In genomic region chr1:226355016-226355415, GRCh38 we compare ENCODE assay signal across 20 cellular contexts. TPM values are rescaled to one million over a fixed set of nuclear protein-coding genes. Genes with fewer than 3 reads are reported as not detected.
DNase-seq lines count a peak whose midpoint lies in the region; ATAC-seq and TF ChIP-seq lines count a peak whose summit lies in the region.
"Had no signal": no experiment of that assay in that cellular context is flagged by ENCODE, and none has a peak within 500 bp of the region (broad histone marks: within the 10 kb centered on the region; RNA-seq: fewer than 3 reads in every experiment).

No MANE protein-coding gene starts in this region.

- H3K27me3 Mint-ChIP-seq in WTC11 (ENCODE audit: low read depth) (no peaks in the 10 kb centered on the region), memory B cell (no peaks in the 10 kb centered on the region), type B pancreatic cell (no peaks in the 10 kb centered on the region)
- H3K27me3 Mint-ChIP-seq: CD4-positive, alpha-beta memory T cell had no signal

- intact Hi-C loops in left ventricle myocardium inferior (cut with micrococcal nuclease) (no loop called here), left ventricle myocardium superior (cut with micrococcal nuclease) (no loop called here)

- no peak overlapping the region for H3K4me3 Mint-ChIP-seq in WTC11
- no peak overlapping the region for H3K4me3 Mint-ChIP-seq in memory B cell
- H3K4me3 Mint-ChIP-seq in type B pancreatic cell, result no peak overlapping the region
- H3K4me3 Mint-ChIP-seq: CD4-positive, alpha-beta memory T cell had no signal

- H3K27ac Mint-ChIP-seq in WTC11 (peak overlapping the region; percentile 57; the same call in 1 of the 2 replicates), memory B cell (peak overlapping the region; percentile 87), type B pancreatic cell (no peak overlapping the region)

- H3K4me1 Mint-ChIP-seq in WTC11 (peaks cover 12% of the 10 kb centered on the region), memory B cell (peaks cover 33% of the 10 kb centered on the region), type B pancreatic cell (ENCODE audit: unreplicated experiment) (peaks cover 14% of the 10 kb centered on the region)
- H3K4me1 Mint-ChIP-seq: CD4-positive, alpha-beta memory T cell had no signal

- POLR2A ChIA-PET in WTC11 (lab: Charles Lee), result no interaction called here

- no peaks in the 10 kb centered on the region for H3K27me3 ChIP-seq in left ventricle myocardium inferior (ENCODE audit: low read depth)
- H3K27me3 ChIP-seq: BE2C had no signal

- peaks cover 53% of the 10 kb centered on the region for H3K4me1 ChIP-seq in left ventricle myocardium inferior

- peaks cover 24% of the 10 kb centered on the region for H3K36me3 Mint-ChIP-seq in WTC11
- H3K36me3 Mint-ChIP-seq in memory B cell, result peaks cover 10% of the 10 kb centered on the region
- peaks cover 11% of the 10 kb centered on the region for H3K36me3 Mint-ChIP-seq in type B pancreatic cell

- no peaks in the 10 kb centered on the region for H3K9me3 ChIP-seq in left ventricle myocardium inferior (replicated peaks)
- H3K9me3 ChIP-seq: BE2C had no signal

- TF ChIP-seq CTCF in left ventricle myocardium inferior (IDR thresholded peaks at IDR 0.05; ENCODE audit: borderline replicate concordance), result no peak
- no peak for TF ChIP-seq CTCF in WTC11 (IDR thresholded peaks at IDR 0.05)
- TF ChIP-seq CTCF in type B pancreatic cell (conservative IDR thresholded peaks at IDR 0.05), result no peak

- peak overlapping the region; percentile 80 for H3K27ac ChIP-seq in left ventricle myocardium inferior (replicated peaks)
- H3K27ac ChIP-seq: SK-N-MC had no signal

- no peak overlapping the region for H3K4me3 ChIP-seq in left ventricle myocardium inferior
- H3K4me3 ChIP-seq: GM12878, K562, SK-N-MC had no signal

- no peak for ATAC-seq in left ventricle myocardium superior
- no peak for ATAC-seq in WTC11
- no peak for ATAC-seq in memory B cell (ENCODE audit: low read depth)
- no peak for ATAC-seq in HG02973 (IDR thresholded peaks at IDR 0.05; ENCODE audit: unreplicated experiment)
- ATAC-seq: K562 had no signal

- peaks cover 18% of the 10 kb centered on the region for H3K36me3 ChIP-seq in left ventricle myocardium inferior

- no peaks in the 10 kb centered on the region for H3K9me3 Mint-ChIP-seq in WTC11
- H3K9me3 Mint-ChIP-seq in memory B cell, result no peaks in the 10 kb centered on the region
- no peaks in the 10 kb centered on the region for H3K9me3 Mint-ChIP-seq in type B pancreatic cell
- H3K9me3 Mint-ChIP-seq: CD4-positive, alpha-beta memory T cell had no signal

- DNase-seq in left ventricle myocardium inferior (no peak), left ventricle myocardium superior (no peak), WTC11 (ENCODE audit: low spot score) (no peak), memory B cell (ENCODE audit: low spot score in 2 of 2) (no peak), germinal center (ENCODE audit: low spot score) (no peak), type B pancreatic cell (ENCODE audit: extremely low spot score, unreplicated experiment) (no peak), NCI-H2107 treated with DMSO at 0.1 percent for 48 hours (lab: John Stamatoyannopoulos, UW; ENCODE audit: unreplicated experiment) (no peak)
- DNase-seq: BE2C; CD4-positive, alpha-beta memory T cell; DMS153; EL; GOT3; MV-4-11; NCI-H187; NCI-H226; Right ventricle myocardium superior had no signal

- CTCF ChIA-PET in WTC11 (lab: Charles Lee), result no interaction called here

TF ChIP-seq in WTC11, 78 proteins besides CTCF, POLR2A, EP300 and RAD21:
- TF ChIP-seq CREM (CRISPR knock-in tag; IDR thresholded peaks at IDR 0.05), result no peak
- TF ChIP-seq, protein P1, sequence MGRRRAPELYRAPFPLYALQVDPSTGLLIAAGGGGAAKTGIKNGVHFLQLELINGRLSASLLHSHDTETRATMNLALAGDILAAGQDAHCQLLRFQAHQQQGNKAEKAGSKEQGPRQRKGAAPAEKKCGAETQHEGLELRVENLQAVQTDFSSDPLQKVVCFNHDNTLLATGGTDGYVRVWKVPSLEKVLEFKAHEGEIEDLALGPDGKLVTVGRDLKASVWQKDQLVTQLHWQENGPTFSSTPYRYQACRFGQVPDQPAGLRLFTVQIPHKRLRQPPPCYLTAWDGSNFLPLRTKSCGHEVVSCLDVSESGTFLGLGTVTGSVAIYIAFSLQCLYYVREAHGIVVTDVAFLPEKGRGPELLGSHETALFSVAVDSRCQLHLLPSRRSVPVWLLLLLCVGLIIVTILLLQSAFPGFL (CRISPR knock-in tag; IDR thresholded peaks at IDR 0.05; ENCODE audit: borderline replicate concordance), result no peak
- no peak for TF ChIP-seq CREB1 (CRISPR knock-in tag; IDR thresholded peaks at IDR 0.05)
- TF ChIP-seq TP53 (CRISPR knock-in tag; IDR thresholded peaks at IDR 0.05), result no peak
- TF ChIP-seq ZNF671 (CRISPR knock-in tag; IDR thresholded peaks at IDR 0.05), result no peak

RNA-seq across cellular contexts. Expression of gene LIN9, which starts 46.1 kb away (rescaled TPM):
- 19.5 TPM for total RNA-seq in left ventricle myocardium inferior
- 20.4 TPM for total RNA-seq in left ventricle myocardium superior
- 10.4 to 15.7 TPM (median 10.7 TPM) in 3 replicates for total RNA-seq in WTC11 (2021)
- 5.4 and 10.5 TPM in 2 replicates for total RNA-seq in type B pancreatic cell (ENCODE audit: low replicate concordance)

RNA-seq across cellular contexts. Expression of gene PARP1, which starts 52.9 kb away (rescaled TPM):
- total RNA-seq in left ventricle myocardium inferior (138 TPM), left ventricle myocardium superior (140 TPM), WTC11 (2021) (366 to 376 TPM (median 371 TPM) in 3 replicates), type B pancreatic cell (ENCODE audit: low replicate concordance) (106 and 186 TPM in 2 replicates)
